Comparison of ENCODE assay signal across 8 cellular contexts in the genomic region with DNA sequence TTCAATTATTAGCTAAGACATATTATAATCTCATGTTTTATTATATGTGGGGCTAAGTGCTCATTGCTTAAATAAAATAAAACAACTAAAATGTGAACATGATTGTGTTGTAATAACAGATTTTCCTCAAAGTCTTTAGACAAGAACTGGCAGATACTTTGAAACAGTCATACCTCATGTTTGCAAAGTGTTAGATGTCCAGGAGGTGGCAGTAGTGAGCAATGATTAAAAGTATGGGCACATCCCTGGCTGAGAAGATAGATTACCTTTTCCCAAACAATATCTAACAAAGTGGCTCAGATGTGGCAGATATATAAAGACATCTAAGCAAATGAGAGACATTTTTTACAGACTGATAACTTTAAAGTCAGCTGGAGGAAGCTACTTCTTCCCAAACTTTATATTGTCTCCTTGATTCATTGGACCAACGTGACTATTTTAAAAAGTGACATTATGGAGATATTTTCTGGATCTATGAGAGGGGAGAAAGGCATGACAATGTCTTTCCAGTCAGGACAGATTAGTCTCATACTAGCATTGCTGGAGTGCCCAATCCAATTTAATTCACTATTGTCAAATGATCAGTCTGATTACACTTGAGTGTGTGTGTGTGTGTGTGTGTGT.
DNase-seq lines count a peak whose midpoint lies in the region; ATAC-seq, FAIRE-seq and TF ChIP-seq lines count a peak whose summit lies in the region.

No MANE protein-coding gene starts in this region.

- H3K9me3 Mint-ChIP-seq in osteocyte (ENCODE audit: unreplicated experiment) = no peaks in the 10 kb centered on the region

- H2AFZ ChIP-seq in HCT116 (ENCODE audit: low read depth, low read length, poor library complexity, severe bottlenecking) = no peak overlapping the region

- no peaks in the 10 kb centered on the region for H3K79me2 ChIP-seq in HCT116 (ENCODE audit: insufficient read depth, low read length)

- H3K36me3 ChIP-seq in HCT116 (ENCODE audit: control insufficient read depth in 1 of 2, insufficient read depth in 2 of 2, low read length in 2 of 2) = no peaks in the 10 kb centered on the region

- CTCF ChIA-PET in HCT116 (lab: Charles Lee) = interaction anchor here (0.6 to 1.2 kb wide), 2 partner anchors 32 to 197 kb away, joined by 3 to 7 read pairs; no protein-coding TSS in a partner anchor

- peak; percentile 38 for TF ChIP-seq RAD21 in HCT116 (IDR thresholded peaks at IDR 0.05; ENCODE audit: low read depth)

- no peaks in the 10 kb centered on the region for H3K27me3 ChIP-seq in HCT116 (ENCODE audit: insufficient read depth, low read length)

- RAD21 ChIA-PET in HCT116 (lab: Charles Lee; ENCODE audit: low non-redundant PET in 1 of 2, low total read pairs in 2 of 2, uncharacterized antibody in 2 of 2, unreplicated experiment in 2 of 2) = no interaction called here

- no peaks in the 10 kb centered on the region for H3K4me1 ChIP-seq in HCT116 (ENCODE audit: control insufficient read depth in 1 of 2, insufficient read depth in 2 of 2, low read length in 2 of 2)

- H3K4me2 ChIP-seq in HCT116 (ENCODE audit: low read length) = no peak overlapping the region

- no peaks in the 10 kb centered on the region for H3K36me3 Mint-ChIP-seq in osteocyte (ENCODE audit: unreplicated experiment)

- H3K27ac ChIP-seq in 22Rv1 (no peak overlapping the region), HCT116 (ENCODE audit: low read depth, low read length) (no peak overlapping the region), VCaP (no peak overlapping the region)

- H3K9ac ChIP-seq in HCT116 (ENCODE audit: low read length) = no peak overlapping the region

- TF ChIP-seq CTCF in 22Rv1 (IDR thresholded peaks at IDR 0.05) (peak; percentile 88), HCT116 (IDR thresholded peaks at IDR 0.05 in 2 of 3, conservative IDR thresholded peaks at IDR 0.05 in 1 of 3; ENCODE audit: borderline replicate concordance in 1 of 3, insufficient read depth in 1 of 3, low read depth in 2 of 3, low read length in 2 of 3) (peak; percentile 26 to 80 (median 69); a peak in 5 of 6 replicates), VCaP (conservative IDR thresholded peaks at IDR 0.05) (peak; percentile 81), fibroblast of mammary gland (conservative IDR thresholded peaks at IDR 0.05; ENCODE audit: control insufficient read depth, insufficient read depth, low read depth, low read length) (peak; percentile 73), osteocyte (IDR thresholded peaks at IDR 0.05) (peak; percentile 70)

- H3K9me3 ChIP-seq in HCT116 (ENCODE audit: control insufficient read depth in 1 of 2, insufficient read depth in 1 of 2, low read depth in 1 of 2, low read length in 2 of 2) = no peaks in the 10 kb centered on the region

- POLR2A ChIA-PET in HCT116 (lab: Charles Lee) = no interaction called here

- no peaks in the 10 kb centered on the region for H3K9me2 ChIP-seq in HCT116 (ENCODE audit: insufficient read depth)

- no peaks in the 10 kb centered on the region for H3K4me1 Mint-ChIP-seq in osteocyte (ENCODE audit: unreplicated experiment)

- intact Hi-C loops in HCT116 (cut with micrococcal nuclease) = no loop called here

- H3K4me3 Mint-ChIP-seq in osteocyte (ENCODE audit: unreplicated experiment) = no peak overlapping the region

- peak; percentile 78 for ATAC-seq in HCT116

- BruUV-seq in HCT116 (replicated peaks; lab: Mats Ljungman, UMichigan) = no TSS peak

- no peak overlapping the region for H3K27ac Mint-ChIP-seq in osteocyte (ENCODE audit: unreplicated experiment)

- DNase-seq in HCT116 (ENCODE audit: low read depth, low spot score) = peak; percentile 24
- peak; percentile 29 for DNase-seq in NCI-H1105 (lab: John Stamatoyannopoulos, UW)
- peak; percentile 51 for DNase-seq in fibroblast of mammary gland (ENCODE audit: low read depth)
- DNase-seq in osteocyte (ENCODE audit: extremely low spot score, unreplicated experiment) = no peak
- no peak for DNase-seq in OCI-M2 (lab: John Stamatoyannopoulos, UW; ENCODE audit: unreplicated experiment)

- no peaks in the 10 kb centered on the region for H4K20me1 ChIP-seq in HCT116 (ENCODE audit: insufficient read depth)

- no peak for TF ChIP-seq POLR2A in HCT116 (IDR thresholded peaks at IDR 0.05; ENCODE audit: borderline replicate concordance, extremely low read depth, insufficient read depth, insufficient read length)

- peak; percentile 83 for FAIRE-seq in G401.6 (lab: Jason Lieb, UNC)

- no peak overlapping the region for H3K4me3 ChIP-seq in HCT116 (replicated peaks in 1 of 2; ENCODE audit: low read depth in 1 of 2, low read length in 2 of 2)
- no peak overlapping the region for H3K4me3 ChIP-seq in fibroblast of mammary gland (ENCODE audit: control insufficient read depth, low read depth, low read length)

- H3K27me3 Mint-ChIP-seq in osteocyte (ENCODE audit: unreplicated experiment) = peaks cover 3% of the 10 kb centered on the region

TF ChIP-seq in HCT116, 20 proteins besides CTCF, POLR2A, EP300 and RAD21:
- TF ChIP-seq JUND (IDR thresholded peaks at IDR 0.05) = no peak

Comparison
In these comparisons a context has a peak if more than half of its experiments do, and no peak if none do; other contexts are left out.
1. DNase-seq: peak in HCT116 (single experiment), NCI-H1105 (single experiment) and fibroblast of mammary gland (single experiment); none in osteocyte (single experiment) and OCI-M2 (single experiment).
2. Peak in every context shown above with its lines, with median percentiles within 50 percentile points of each other: CTCF ChIP-seq.